10 cellular contexts compared by ENCODE assay signal in the genomic region with DNA sequence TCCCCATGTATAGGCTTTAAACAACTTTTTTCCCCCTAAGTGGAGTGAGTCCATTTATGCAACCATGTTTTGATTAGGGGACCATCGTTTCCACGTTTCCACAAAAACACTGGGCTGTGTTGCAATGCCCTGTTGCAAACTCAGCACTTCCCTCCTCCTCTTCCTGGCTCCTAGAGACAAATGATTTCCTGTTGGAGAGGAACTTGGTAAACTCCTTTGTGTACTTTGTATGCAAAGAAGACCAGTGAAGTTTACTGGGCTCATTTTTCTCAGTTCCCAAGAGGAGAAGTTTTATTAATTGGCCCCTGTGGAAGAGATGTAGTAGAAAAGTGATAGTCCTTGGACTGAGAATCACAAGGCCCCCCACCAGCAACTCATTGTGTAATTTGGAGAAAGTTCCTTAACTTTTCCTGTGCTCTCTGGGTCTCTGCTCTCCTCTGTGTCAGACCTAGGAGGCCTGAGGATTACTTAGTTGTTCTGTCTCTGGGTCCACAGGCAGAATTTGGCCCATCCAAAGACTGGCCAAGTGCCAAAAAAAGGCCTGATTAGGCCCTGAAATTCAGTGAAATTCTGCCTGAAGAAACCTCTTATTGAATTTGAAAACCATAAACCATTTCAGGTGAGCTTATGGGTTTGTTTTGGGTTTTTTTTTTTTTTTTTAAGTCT.
DNase-seq lines count a peak whose midpoint lies in the region; ATAC-seq and TF ChIP-seq lines count a peak whose summit lies in the region.
"Had no signal": no experiment of that assay in that cellular context is flagged by ENCODE, and none has a peak within 500 bp of the region (broad histone marks: within the 10 kb centered on the region; RNA-seq: fewer than 3 reads in every experiment).

No MANE protein-coding gene starts in this region.

- CTCF ChIA-PET in naive thymus-derived CD4-positive, alpha-beta T cell (lab: Charles Lee): interaction anchor here (0.7 kb wide), 1 partner anchor 269 kb away, joined by 3 read pairs; no protein-coding TSS in a partner anchor

- H3K4me3 ChIP-seq in mesodermal cell (ENCODE audit: extremely low read depth, insufficient read depth, low read length, poor library complexity, severe bottlenecking) (no peak overlapping the region), upper lobe of left lung (no peak overlapping the region)
- H3K4me3 ChIP-seq in naive thymus-derived CD4-positive, alpha-beta T cell (ENCODE audit: low read length): no peak overlapping the region

- no peak for TF ChIP-seq POLR2A in upper lobe of left lung (IDR thresholded peaks at IDR 0.05)

- H3K36me3 Mint-ChIP-seq in endothelial cell (ENCODE audit: low read depth, unreplicated experiment): peaks cover 23% of the 10 kb centered on the region
- peaks cover 12 to 72% (median 43%) of the 10 kb centered on the region in 5 donors for H3K36me3 Mint-ChIP-seq in naive thymus-derived CD4-positive, alpha-beta T cell

- TF ChIP-seq CTCF in endothelial cell (IDR thresholded peaks at IDR 0.05; ENCODE audit: unreplicated experiment) (no peak), upper lobe of left lung (IDR thresholded peaks at IDR 0.05) (no peak)

- H3K4me1 ChIP-seq in mesodermal cell (ENCODE audit: control insufficient read depth, insufficient read depth, low read length, poor library complexity, severe bottlenecking): peaks cover 18% of the 10 kb centered on the region
- H3K4me1 ChIP-seq in upper lobe of left lung: peaks cover 13 to 30% (median 23%) of the 10 kb centered on the region in 4 donors
- no peaks in the 10 kb centered on the region for H3K4me1 ChIP-seq in naive thymus-derived CD4-positive, alpha-beta T cell (ENCODE audit: control insufficient read depth in 2 of 2, insufficient read depth in 2 of 2, low read length in 2 of 2)

- peak; percentile 29 for DNase-seq in NCI-H226
- peak; percentile 53 for DNase-seq in endothelial cell (ENCODE audit: low spot score)
- DNase-seq in upper lobe of left lung: peak in 1 of 2 donors; percentile 36
- no peak for DNase-seq in naive thymus-derived CD4-positive, alpha-beta T cell
- DNase-seq: naive B cell, NCI-H1092 had no signal

- peak overlapping the region; percentile 66 for H3K4me3 Mint-ChIP-seq in endothelial cell (ENCODE audit: unreplicated experiment)
- no peak overlapping the region for H3K4me3 Mint-ChIP-seq in naive thymus-derived CD4-positive, alpha-beta T cell
- H3K4me3 Mint-ChIP-seq: naive B cell had no signal

- H3K9me3 Mint-ChIP-seq in endothelial cell (ENCODE audit: unreplicated experiment): no peaks in the 10 kb centered on the region
- no peaks in the 10 kb centered on the region for H3K9me3 Mint-ChIP-seq in naive thymus-derived CD4-positive, alpha-beta T cell
- H3K9me3 Mint-ChIP-seq: naive B cell had no signal

- no CpG with 5 or more reads among the region's 2 CpGs for WGBS in mesodermal cell (ENCODE audit: insufficient coverage in 2 of 2), 2 experiments
- WGBS in upper lobe of left lung, 2 donors: 10 to 11% methylated on average over 2 of the region's 2 CpGs

- POLR2A ChIA-PET in naive thymus-derived CD4-positive, alpha-beta T cell (lab: Charles Lee): no interaction called here

- H3K27ac ChIP-seq in mesodermal cell (ENCODE audit: low read depth, low read length, severe bottlenecking) (peak overlapping the region; percentile 81), upper lobe of left lung (peak overlapping the region; percentile 46 to 83 (median 71))
- H3K27ac ChIP-seq in naive thymus-derived CD4-positive, alpha-beta T cell (ENCODE audit: low read depth, low read length): no peak overlapping the region

- intact Hi-C loops in naive thymus-derived CD4-positive, alpha-beta T cell (cut with micrococcal nuclease): no loop called here

- H3K9me3 ChIP-seq in mesodermal cell (ENCODE audit: control insufficient read depth, low read length): no peaks in the 10 kb centered on the region
- no peaks in the 10 kb centered on the region for H3K9me3 ChIP-seq in upper lobe of left lung
- no peaks in the 10 kb centered on the region for H3K9me3 ChIP-seq in naive thymus-derived CD4-positive, alpha-beta T cell (ENCODE audit: control insufficient read depth in 2 of 3, low read length in 3 of 3)

- H3K36me3 ChIP-seq in mesodermal cell (ENCODE audit: control insufficient read depth, insufficient read depth, low read length): peaks cover 18% of the 10 kb centered on the region
- H3K36me3 ChIP-seq in upper lobe of left lung: peaks cover 8 to 35% (median 29%) of the 10 kb centered on the region in 4 donors
- peaks cover 0 to 53% (median 14%) of the 10 kb centered on the region in 3 experiments for H3K36me3 ChIP-seq in naive thymus-derived CD4-positive, alpha-beta T cell (ENCODE audit: control insufficient read depth in 2 of 3, insufficient read depth in 3 of 3, low read length in 3 of 3)

- H3K27me3 ChIP-seq in upper lobe of left lung: no peaks in the 10 kb centered on the region
- H3K27me3 ChIP-seq in naive thymus-derived CD4-positive, alpha-beta T cell (ENCODE audit: control insufficient read depth in 2 of 2, insufficient read depth in 2 of 2, low read length in 2 of 2): no peaks in the 10 kb centered on the region

- peak overlapping the region; percentile 99 for H3K27ac Mint-ChIP-seq in endothelial cell (ENCODE audit: unreplicated experiment)
- peak overlapping the region in 1 of 9 donors; percentile 79 for H3K27ac Mint-ChIP-seq in naive thymus-derived CD4-positive, alpha-beta T cell
- H3K27ac Mint-ChIP-seq: naive B cell had no signal

- peak in 1 of 4 donors; percentile 32 for TF ChIP-seq EP300 in upper lobe of left lung (IDR thresholded peaks at IDR 0.05)

- peaks cover 52% of the 10 kb centered on the region for H3K4me1 Mint-ChIP-seq in endothelial cell (ENCODE audit: unreplicated experiment)
- peaks cover 0 to 13% (median 0%) of the 10 kb centered on the region in 7 donors for H3K4me1 Mint-ChIP-seq in naive thymus-derived CD4-positive, alpha-beta T cell
- H3K4me1 Mint-ChIP-seq: naive B cell had no signal

- H3K27me3 Mint-ChIP-seq in endothelial cell (ENCODE audit: unreplicated experiment): no peaks in the 10 kb centered on the region
- H3K27me3 Mint-ChIP-seq in naive thymus-derived CD4-positive, alpha-beta T cell: no peaks in the 10 kb centered on the region
- H3K27me3 Mint-ChIP-seq: naive B cell had no signal

- ATAC-seq in upper lobe of left lung (ENCODE audit: low FRiP score in 2 of 2) (peak in 1 of 2 donors; percentile 87), HG02571 (IDR thresholded peaks at IDR 0.05; ENCODE audit: unreplicated experiment) (no peak), HG03457 (IDR thresholded peaks at IDR 0.05; ENCODE audit: unreplicated experiment) (no peak), GM19023 (IDR thresholded peaks at IDR 0.05; ENCODE audit: unreplicated experiment) (no peak)
- no peak for ATAC-seq in naive thymus-derived CD4-positive, alpha-beta T cell

Comparison
In these comparisons a context has a peak if more than half of its experiments do, and no peak if none do; other contexts are left out.
1. DNase-seq: peak in NCI-H226 (single experiment) and endothelial cell (single experiment); none in naive thymus-derived CD4-positive, alpha-beta T cell (0 of 9).